In the genomic region with DNA sequence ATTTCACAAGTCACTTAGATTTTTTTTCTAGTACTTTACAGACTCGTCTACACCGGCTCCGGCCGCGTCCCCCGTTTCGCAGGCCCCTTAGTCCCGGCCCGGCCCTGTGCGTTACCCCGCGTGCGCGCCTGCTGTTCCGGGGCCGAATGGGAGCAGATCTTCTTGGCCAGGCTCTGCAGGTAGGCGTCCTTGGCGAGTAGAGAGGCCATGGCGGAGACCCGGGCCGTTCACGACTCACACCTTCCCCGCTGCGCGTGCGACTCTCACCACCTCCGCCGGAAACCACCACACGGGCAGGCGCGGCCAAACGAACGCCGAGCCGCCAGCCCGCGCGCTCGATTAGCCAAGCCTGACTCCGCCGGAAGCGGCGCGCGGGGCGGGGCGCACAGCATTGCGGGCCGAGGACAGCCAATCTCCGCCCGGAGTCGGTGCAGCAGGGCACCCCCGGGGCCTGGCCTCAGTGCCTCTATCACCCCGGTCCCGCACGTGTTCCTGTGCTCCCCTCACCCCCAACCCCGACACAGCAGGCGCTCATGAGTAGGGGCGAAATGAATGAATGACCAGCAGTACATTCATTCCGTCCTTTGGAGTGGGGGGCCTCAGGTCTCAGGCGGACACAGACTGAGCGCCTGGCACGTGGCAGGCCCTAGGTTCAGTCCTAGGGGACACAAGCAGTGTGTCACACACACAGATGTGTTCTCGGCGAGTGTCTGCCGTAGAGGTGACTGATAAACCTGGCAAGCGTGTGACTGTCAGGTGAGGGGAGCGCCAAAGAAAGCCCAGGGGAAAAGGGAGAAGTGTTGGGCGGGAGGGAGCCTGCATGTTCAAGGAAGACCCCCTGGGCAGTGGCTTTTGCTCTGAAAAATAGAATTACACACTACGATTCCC, we compare ENCODE assay signal across 1 cellular context.
A peak's percentile ranks its signal among the peaks of the same experiment; 100 is the strongest.
TF ChIP-seq lines count a peak whose summit lies in the region.

A gene (minus strand): TSS at position 265 of the 888 bp plus-strand sequence. CDS start 56 bp downstream, at position 209.

TF ChIP-seq in GM12878, 131 proteins besides CTCF, POLR2A, EP300 and RAD21 (continued from another document and continues in another):
- TF ChIP-seq, protein P1, sequence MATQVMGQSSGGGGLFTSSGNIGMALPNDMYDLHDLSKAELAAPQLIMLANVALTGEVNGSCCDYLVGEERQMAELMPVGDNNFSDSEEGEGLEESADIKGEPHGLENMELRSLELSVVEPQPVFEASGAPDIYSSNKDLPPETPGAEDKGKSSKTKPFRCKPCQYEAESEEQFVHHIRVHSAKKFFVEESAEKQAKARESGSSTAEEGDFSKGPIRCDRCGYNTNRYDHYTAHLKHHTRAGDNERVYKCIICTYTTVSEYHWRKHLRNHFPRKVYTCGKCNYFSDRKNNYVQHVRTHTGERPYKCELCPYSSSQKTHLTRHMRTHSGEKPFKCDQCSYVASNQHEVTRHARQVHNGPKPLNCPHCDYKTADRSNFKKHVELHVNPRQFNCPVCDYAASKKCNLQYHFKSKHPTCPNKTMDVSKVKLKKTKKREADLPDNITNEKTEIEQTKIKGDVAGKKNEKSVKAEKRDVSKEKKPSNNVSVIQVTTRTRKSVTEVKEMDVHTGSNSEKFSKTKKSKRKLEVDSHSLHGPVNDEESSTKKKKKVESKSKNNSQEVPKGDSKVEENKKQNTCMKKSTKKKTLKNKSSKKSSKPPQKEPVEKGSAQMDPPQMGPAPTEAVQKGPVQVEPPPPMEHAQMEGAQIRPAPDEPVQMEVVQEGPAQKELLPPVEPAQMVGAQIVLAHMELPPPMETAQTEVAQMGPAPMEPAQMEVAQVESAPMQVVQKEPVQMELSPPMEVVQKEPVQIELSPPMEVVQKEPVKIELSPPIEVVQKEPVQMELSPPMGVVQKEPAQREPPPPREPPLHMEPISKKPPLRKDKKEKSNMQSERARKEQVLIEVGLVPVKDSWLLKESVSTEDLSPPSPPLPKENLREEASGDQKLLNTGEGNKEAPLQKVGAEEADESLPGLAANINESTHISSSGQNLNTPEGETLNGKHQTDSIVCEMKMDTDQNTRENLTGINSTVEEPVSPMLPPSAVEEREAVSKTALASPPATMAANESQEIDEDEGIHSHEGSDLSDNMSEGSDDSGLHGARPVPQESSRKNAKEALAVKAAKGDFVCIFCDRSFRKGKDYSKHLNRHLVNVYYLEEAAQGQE (IDR thresholded peaks at IDR 0.05; ENCODE audit: low read depth, low read length) = 0 out of 2 replicates have a peak, but pooled peaks have one; percentile 21
- TF ChIP-seq RAD51 (IDR thresholded peaks at IDR 0.05) = 0 out of 2 replicates have a peak, but pooled peaks have one; percentile 42
- TF ChIP-seq, protein P2, sequence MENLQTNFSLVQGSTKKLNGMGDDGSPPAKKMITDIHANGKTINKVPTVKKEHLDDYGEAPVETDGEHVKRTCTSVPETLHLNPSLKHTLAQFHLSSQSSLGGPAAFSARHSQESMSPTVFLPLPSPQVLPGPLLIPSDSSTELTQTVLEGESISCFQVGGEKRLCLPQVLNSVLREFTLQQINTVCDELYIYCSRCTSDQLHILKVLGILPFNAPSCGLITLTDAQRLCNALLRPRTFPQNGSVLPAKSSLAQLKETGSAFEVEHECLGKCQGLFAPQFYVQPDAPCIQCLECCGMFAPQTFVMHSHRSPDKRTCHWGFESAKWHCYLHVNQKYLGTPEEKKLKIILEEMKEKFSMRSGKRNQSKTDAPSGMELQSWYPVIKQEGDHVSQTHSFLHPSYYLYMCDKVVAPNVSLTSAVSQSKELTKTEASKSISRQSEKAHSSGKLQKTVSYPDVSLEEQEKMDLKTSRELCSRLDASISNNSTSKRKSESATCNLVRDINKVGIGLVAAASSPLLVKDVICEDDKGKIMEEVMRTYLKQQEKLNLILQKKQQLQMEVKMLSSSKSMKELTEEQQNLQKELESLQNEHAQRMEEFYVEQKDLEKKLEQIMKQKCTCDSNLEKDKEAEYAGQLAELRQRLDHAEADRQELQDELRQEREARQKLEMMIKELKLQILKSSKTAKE (IDR thresholded peaks at IDR 0.05; ENCODE audit: low read depth, poor library complexity, severe bottlenecking) = peak; percentile 26
- TF ChIP-seq RB1 (IDR thresholded peaks at IDR 0.05; ENCODE audit: borderline replicate concordance) = peak; percentile 77; the same call in 1 of the 2 replicates
- TF ChIP-seq, protein P3, sequence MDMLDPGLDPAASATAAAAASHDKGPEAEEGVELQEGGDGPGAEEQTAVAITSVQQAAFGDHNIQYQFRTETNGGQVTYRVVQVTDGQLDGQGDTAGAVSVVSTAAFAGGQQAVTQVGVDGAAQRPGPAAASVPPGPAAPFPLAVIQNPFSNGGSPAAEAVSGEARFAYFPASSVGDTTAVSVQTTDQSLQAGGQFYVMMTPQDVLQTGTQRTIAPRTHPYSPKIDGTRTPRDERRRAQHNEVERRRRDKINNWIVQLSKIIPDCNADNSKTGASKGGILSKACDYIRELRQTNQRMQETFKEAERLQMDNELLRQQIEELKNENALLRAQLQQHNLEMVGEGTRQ (IDR thresholded peaks at IDR 0.05; ENCODE audit: borderline replicate concordance, low read depth, low read length) = no peak
- TF ChIP-seq, protein P4, sequence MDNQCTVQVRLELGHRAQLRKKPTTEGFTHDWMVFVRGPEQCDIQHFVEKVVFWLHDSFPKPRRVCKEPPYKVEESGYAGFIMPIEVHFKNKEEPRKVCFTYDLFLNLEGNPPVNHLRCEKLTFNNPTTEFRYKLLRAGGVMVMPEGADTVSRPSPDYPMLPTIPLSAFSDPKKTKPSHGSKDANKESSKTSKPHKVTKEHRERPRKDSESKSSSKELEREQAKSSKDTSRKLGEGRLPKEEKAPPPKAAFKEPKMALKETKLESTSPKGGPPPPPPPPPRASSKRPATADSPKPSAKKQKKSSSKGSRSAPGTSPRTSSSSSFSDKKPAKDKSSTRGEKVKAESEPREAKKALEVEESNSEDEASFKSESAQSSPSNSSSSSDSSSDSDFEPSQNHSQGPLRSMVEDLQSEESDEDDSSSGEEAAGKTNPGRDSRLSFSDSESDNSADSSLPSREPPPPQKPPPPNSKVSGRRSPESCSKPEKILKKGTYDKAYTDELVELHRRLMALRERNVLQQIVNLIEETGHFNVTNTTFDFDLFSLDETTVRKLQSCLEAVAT (IDR thresholded peaks at IDR 0.05) = peak; percentile 100
- peak; percentile 99 for TF ChIP-seq POLR2AphosphoS2 (IDR thresholded peaks at IDR 0.05; ENCODE audit: low read depth, low read length)
- TF ChIP-seq CBFB (IDR thresholded peaks at IDR 0.05; ENCODE audit: low read depth) = peak; percentile 88
- TF ChIP-seq, protein P5, sequence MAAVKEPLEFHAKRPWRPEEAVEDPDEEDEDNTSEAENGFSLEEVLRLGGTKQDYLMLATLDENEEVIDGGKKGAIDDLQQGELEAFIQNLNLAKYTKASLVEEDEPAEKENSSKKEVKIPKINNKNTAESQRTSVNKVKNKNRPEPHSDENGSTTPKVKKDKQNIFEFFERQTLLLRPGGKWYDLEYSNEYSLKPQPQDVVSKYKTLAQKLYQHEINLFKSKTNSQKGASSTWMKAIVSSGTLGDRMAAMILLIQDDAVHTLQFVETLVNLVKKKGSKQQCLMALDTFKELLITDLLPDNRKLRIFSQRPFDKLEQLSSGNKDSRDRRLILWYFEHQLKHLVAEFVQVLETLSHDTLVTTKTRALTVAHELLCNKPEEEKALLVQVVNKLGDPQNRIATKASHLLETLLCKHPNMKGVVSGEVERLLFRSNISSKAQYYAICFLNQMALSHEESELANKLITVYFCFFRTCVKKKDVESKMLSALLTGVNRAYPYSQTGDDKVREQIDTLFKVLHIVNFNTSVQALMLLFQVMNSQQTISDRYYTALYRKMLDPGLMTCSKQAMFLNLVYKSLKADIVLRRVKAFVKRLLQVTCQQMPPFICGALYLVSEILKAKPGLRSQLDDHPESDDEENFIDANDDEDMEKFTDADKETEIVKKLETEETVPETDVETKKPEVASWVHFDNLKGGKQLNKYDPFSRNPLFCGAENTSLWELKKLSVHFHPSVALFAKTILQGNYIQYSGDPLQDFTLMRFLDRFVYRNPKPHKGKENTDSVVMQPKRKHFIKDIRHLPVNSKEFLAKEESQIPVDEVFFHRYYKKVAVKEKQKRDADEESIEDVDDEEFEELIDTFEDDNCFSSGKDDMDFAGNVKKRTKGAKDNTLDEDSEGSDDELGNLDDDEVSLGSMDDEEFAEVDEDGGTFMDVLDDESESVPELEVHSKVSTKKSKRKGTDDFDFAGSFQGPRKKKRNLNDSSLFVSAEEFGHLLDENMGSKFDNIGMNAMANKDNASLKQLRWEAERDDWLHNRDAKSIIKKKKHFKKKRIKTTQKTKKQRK (IDR thresholded peaks at IDR 0.05; ENCODE audit: low read depth, low read length) = peak; percentile 67
- TF ChIP-seq ZSCAN29 (IDR thresholded peaks at IDR 0.05) = peak; percentile 99
- TF ChIP-seq HDAC2 (IDR thresholded peaks at IDR 0.05) = no peak
- TF ChIP-seq, protein P6, sequence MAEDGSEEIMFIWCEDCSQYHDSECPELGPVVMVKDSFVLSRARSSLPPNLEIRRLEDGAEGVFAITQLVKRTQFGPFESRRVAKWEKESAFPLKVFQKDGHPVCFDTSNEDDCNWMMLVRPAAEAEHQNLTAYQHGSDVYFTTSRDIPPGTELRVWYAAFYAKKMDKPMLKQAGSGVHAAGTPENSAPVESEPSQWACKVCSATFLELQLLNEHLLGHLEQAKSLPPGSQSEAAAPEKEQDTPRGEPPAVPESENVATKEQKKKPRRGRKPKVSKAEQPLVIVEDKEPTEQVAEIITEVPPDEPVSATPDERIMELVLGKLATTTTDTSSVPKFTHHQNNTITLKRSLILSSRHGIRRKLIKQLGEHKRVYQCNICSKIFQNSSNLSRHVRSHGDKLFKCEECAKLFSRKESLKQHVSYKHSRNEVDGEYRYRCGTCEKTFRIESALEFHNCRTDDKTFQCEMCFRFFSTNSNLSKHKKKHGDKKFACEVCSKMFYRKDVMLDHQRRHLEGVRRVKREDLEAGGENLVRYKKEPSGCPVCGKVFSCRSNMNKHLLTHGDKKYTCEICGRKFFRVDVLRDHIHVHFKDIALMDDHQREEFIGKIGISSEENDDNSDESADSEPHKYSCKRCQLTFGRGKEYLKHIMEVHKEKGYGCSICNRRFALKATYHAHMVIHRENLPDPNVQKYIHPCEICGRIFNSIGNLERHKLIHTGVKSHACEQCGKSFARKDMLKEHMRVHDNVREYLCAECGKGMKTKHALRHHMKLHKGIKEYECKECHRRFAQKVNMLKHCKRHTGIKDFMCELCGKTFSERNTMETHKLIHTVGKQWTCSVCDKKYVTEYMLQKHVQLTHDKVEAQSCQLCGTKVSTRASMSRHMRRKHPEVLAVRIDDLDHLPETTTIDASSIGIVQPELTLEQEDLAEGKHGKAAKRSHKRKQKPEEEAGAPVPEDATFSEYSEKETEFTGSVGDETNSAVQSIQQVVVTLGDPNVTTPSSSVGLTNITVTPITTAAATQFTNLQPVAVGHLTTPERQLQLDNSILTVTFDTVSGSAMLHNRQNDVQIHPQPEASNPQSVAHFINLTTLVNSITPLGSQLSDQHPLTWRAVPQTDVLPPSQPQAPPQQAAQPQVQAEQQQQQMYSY (CRISPR knock-in tag; IDR thresholded peaks at IDR 0.05) = no peak
- peak; percentile 42; the same call in 2 of the 3 replicates for TF ChIP-seq POU2F2 (IDR thresholded peaks at IDR 0.05; ENCODE audit: borderline replicate concordance, low read depth, low read length)
- TF ChIP-seq BRCA1 (IDR thresholded peaks at IDR 0.05; ENCODE audit: low read depth, low read length) = no peak
- TF ChIP-seq, protein P7, sequence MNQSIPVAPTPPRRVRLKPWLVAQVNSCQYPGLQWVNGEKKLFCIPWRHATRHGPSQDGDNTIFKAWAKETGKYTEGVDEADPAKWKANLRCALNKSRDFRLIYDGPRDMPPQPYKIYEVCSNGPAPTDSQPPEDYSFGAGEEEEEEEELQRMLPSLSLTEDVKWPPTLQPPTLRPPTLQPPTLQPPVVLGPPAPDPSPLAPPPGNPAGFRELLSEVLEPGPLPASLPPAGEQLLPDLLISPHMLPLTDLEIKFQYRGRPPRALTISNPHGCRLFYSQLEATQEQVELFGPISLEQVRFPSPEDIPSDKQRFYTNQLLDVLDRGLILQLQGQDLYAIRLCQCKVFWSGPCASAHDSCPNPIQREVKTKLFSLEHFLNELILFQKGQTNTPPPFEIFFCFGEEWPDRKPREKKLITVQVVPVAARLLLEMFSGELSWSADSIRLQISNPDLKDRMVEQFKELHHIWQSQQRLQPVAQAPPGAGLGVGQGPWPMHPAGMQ (IDR thresholded peaks at IDR 0.05; ENCODE audit: borderline replicate concordance) = no peak
- no peak for TF ChIP-seq ASH2L (IDR thresholded peaks at IDR 0.05; ENCODE audit: borderline replicate concordance, low read depth)
- TF ChIP-seq, protein P8, sequence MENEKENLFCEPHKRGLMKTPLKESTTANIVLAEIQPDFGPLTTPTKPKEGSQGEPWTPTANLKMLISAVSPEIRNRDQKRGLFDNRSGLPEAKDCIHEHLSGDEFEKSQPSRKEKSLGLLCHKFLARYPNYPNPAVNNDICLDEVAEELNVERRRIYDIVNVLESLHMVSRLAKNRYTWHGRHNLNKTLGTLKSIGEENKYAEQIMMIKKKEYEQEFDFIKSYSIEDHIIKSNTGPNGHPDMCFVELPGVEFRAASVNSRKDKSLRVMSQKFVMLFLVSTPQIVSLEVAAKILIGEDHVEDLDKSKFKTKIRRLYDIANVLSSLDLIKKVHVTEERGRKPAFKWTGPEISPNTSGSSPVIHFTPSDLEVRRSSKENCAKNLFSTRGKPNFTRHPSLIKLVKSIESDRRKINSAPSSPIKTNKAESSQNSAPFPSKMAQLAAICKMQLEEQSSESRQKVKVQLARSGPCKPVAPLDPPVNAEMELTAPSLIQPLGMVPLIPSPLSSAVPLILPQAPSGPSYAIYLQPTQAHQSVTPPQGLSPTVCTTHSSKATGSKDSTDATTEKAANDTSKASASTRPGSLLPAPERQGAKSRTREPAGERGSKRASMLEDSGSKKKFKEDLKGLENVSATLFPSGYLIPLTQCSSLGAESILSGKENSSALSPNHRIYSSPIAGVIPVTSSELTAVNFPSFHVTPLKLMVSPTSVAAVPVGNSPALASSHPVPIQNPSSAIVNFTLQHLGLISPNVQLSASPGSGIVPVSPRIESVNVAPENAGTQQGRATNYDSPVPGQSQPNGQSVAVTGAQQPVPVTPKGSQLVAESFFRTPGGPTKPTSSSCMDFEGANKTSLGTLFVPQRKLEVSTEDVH (IDR thresholded peaks at IDR 0.05; ENCODE audit: low read depth, partially characterized antibody) = peak; percentile 24
- peak; percentile 86 for TF ChIP-seq BACH1 (IDR thresholded peaks at IDR 0.05; ENCODE audit: borderline replicate concordance)
- no peak for TF ChIP-seq CHD4 (IDR thresholded peaks at IDR 0.05)
- peak; percentile 95 for TF ChIP-seq NR2C2 (IDR thresholded peaks at IDR 0.05; ENCODE audit: borderline replicate concordance, control insufficient read depth, insufficient read length, low read depth)
- TF ChIP-seq ZNF24 (IDR thresholded peaks at IDR 0.05) = peak; percentile 68; the same call in 1 of the 2 replicates
- no peak for TF ChIP-seq SUZ12 (IDR thresholded peaks at IDR 0.05; ENCODE audit: unreplicated experiment)
- TF ChIP-seq SPI1 (IDR thresholded peaks at IDR 0.05; ENCODE audit: borderline replicate concordance, insufficient read depth, low read depth, low read length) = no peak
- TF ChIP-seq DPF2 (IDR thresholded peaks at IDR 0.05) = peak; percentile 75
- TF ChIP-seq MEF2B (IDR thresholded peaks at IDR 0.05; ENCODE audit: partially characterized antibody, poor library complexity, severe bottlenecking) = peak; percentile 61
- peak; percentile 95; the same call in 1 of the 2 replicates for TF ChIP-seq ZNF207 (IDR thresholded peaks at IDR 0.05; ENCODE audit: borderline replicate concordance)
- peak; percentile 82 for TF ChIP-seq HCFC1 (IDR thresholded peaks at IDR 0.05; ENCODE audit: low read length)
- no peak for TF ChIP-seq ZNF274 (IDR thresholded peaks at IDR 0.05; ENCODE audit: insufficient read depth, insufficient read length)
- peak; percentile 92 for TF ChIP-seq SIN3A (IDR thresholded peaks at IDR 0.05; ENCODE audit: low read depth, low read length)
- peak in 1 of 2 experiments; percentile 74; a peak in 1 of 3 replicates for TF ChIP-seq EGR1 (IDR thresholded peaks at IDR 0.05; ENCODE audit: borderline replicate concordance in 1 of 2, low read depth in 2 of 2, low read length in 2 of 2)
- TF ChIP-seq ZNF217 (IDR thresholded peaks at IDR 0.05) = no peak
- TF ChIP-seq MTA3 (IDR thresholded peaks at IDR 0.05; ENCODE audit: borderline replicate concordance, low read length) = no peak; the same call in 1 of the 2 replicates
- TF ChIP-seq SP1 (IDR thresholded peaks at IDR 0.05; ENCODE audit: low read depth, low read length) = peak; percentile 90
- peak; percentile 80 for TF ChIP-seq CREM (IDR thresholded peaks at IDR 0.05; ENCODE audit: low read depth)
